In genomic region chr1:198156111-198156744, GRCh38 we compare ENCODE assay signal across 8 cellular contexts. TPM values are rescaled to one million over a fixed set of nuclear protein-coding genes. Genes with fewer than 3 reads are reported as not detected.
DNase-seq lines count a peak whose midpoint lies in the region; ATAC-seq and TF ChIP-seq lines count a peak whose summit lies in the region.

No MANE protein-coding gene starts in this region.

- 1% methylated on average over 13 of the region's 13 CpGs for WGBS in esophagus squamous epithelium, 2 donors

- DNase-seq in CMK (ENCODE audit: low read depth) (peak; percentile 84), HUDEP-2 (lab: John Stamatoyannopoulos, UW; ENCODE audit: unreplicated experiment in 76 of 76) (peak in 68 of 76 experiments; percentile 8 to 78 (median 50)), OCI-M2 (lab: John Stamatoyannopoulos, UW; ENCODE audit: unreplicated experiment) (peak; percentile 15), esophagus squamous epithelium (lab: John Stamatoyannopoulos, UW) (no peak), natural killer cell (peak; percentile 57), substantia nigra (lab: John Stamatoyannopoulos, UW) (peak in 21 of 49 donors; percentile 2 to 32 (median 10))
- peak; percentile 78 for DNase-seq in activated T-cell treated with anti-CD3 and anti-CD28 coated beads, Interleukin-2, amount 50 U/mL, for 24 hours

- peak overlapping the region; percentile 75 to 89 (median 88) for H3K4me3 ChIP-seq in esophagus squamous epithelium

- peaks cover 15% of the 10 kb centered on the region for H3K36me3 Mint-ChIP-seq in activated T-cell treated with anti-CD3 and anti-CD28 coated beads, Interleukin-2, amount 50 U/mL, for 24 hours (ENCODE audit: low read depth)
- no peaks in the 10 kb centered on the region for H3K36me3 Mint-ChIP-seq in natural killer cell

- peak overlapping the region; percentile 94 for H3K27ac Mint-ChIP-seq in activated T-cell treated with anti-CD3 and anti-CD28 coated beads, Interleukin-2, amount 50 U/mL, for 24 hours
- peak overlapping the region; percentile 93 to 99 for H3K27ac Mint-ChIP-seq in natural killer cell

- peaks cover 7 to 40% (median 11%) of the 10 kb centered on the region in 3 donors for H3K4me1 ChIP-seq in esophagus squamous epithelium

- ATAC-seq in GM19467 (IDR thresholded peaks at IDR 0.05; ENCODE audit: unreplicated experiment) (peak; percentile 24), natural killer cell (peak; percentile 39 to 71 (median 44))

- no peaks in the 10 kb centered on the region for H3K9me3 Mint-ChIP-seq in activated T-cell treated with anti-CD3 and anti-CD28 coated beads, Interleukin-2, amount 50 U/mL, for 24 hours
- no peaks in the 10 kb centered on the region for H3K9me3 Mint-ChIP-seq in natural killer cell

- no peaks in the 10 kb centered on the region for H3K9me3 ChIP-seq in esophagus squamous epithelium

- H3K4me3 Mint-ChIP-seq in activated T-cell treated with anti-CD3 and anti-CD28 coated beads, Interleukin-2, amount 50 U/mL, for 24 hours = peak overlapping the region; percentile 92
- H3K4me3 Mint-ChIP-seq in natural killer cell = peak overlapping the region; percentile 94

- intact Hi-C loops in esophagus squamous epithelium (cut with DNase I) (no loop called here), natural killer cell (cut with micrococcal nuclease) (loop anchor here (1.0 to 10.0 kb wide), 5 partner anchors 68 to 631 kb away; partner anchors contain the start of genes DENND1B and LHX9)

- no peaks in the 10 kb centered on the region for H3K27me3 ChIP-seq in esophagus squamous epithelium

- H3K4me1 Mint-ChIP-seq in activated T-cell treated with anti-CD3 and anti-CD28 coated beads, Interleukin-2, amount 50 U/mL, for 24 hours (ENCODE audit: low read depth) = peaks cover 25% of the 10 kb centered on the region
- H3K4me1 Mint-ChIP-seq in natural killer cell = peaks cover 34 to 44% of the 10 kb centered on the region in 2 donors

- no peak for TF ChIP-seq POLR2A in esophagus squamous epithelium (IDR thresholded peaks at IDR 0.05)

- no peaks in the 10 kb centered on the region for H3K27me3 Mint-ChIP-seq in activated T-cell treated with anti-CD3 and anti-CD28 coated beads, Interleukin-2, amount 50 U/mL, for 24 hours
- no peaks in the 10 kb centered on the region for H3K27me3 Mint-ChIP-seq in natural killer cell (ENCODE audit: low read depth in 2 of 2)

- peak; percentile 64 to 89 (median 72) for TF ChIP-seq CTCF in esophagus squamous epithelium (IDR thresholded peaks at IDR 0.05)
- TF ChIP-seq CTCF in natural killer cell (IDR thresholded peaks at IDR 0.05) = peak; percentile 79

- no peaks in the 10 kb centered on the region for H3K36me3 ChIP-seq in esophagus squamous epithelium

- H3K27ac ChIP-seq in esophagus squamous epithelium (peak overlapping the region; percentile 95 to 100 (median 98)), substantia nigra (ENCODE audit: low read depth, low read length, poor library complexity, severe bottlenecking) (peak overlapping the region; percentile 95)

RNA-seq across cellular contexts. Expression of gene NEK7, which starts 0.6 kb away (rescaled TPM):
- total RNA-seq in esophagus squamous epithelium = 10 to 100 TPM; 26.2 to 79.2 (median 52.4) TPM
- 10 to 100 TPM; 34.1 to 57.5 (median 42.1) TPM for total RNA-seq in natural killer cell
